ENCODE assay signal across 24 cellular contexts in the genomic region with DNA sequence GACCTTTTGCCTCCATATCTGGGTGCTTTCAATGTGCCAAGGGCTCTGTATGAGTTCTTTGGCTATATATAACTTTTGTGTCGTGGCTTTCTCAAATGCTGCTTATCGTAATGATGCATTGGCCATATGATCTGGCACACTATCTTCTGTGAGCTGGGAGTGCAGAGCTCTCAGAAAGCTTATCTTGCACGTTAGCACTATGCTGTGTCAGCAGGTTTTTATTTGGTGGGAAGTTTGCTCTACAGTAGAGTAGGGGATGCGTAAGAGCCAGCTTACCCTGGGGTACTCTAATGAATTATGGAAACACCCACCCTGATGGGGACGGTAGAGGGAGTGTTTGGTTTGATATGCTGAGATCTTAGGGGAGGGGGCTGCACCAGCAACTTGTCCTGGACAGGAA.
"Had no signal": no experiment of that assay in that cellular context is flagged by ENCODE, and none has a peak within 500 bp of the region (broad histone marks: within the 10 kb centered on the region; RNA-seq: fewer than 3 reads in every experiment).

No MANE protein-coding gene starts in this region.

- H3K27ac ChIP-seq: coronary artery, esophagus muscularis mucosa, foreskin keratinocyte, gastroesophageal sphincter, heart left ventricle, hepatocyte, ovary, sigmoid colon, spleen, testis, tibial artery had no signal

- H3K4me3 ChIP-seq: coronary artery, esophagus muscularis mucosa, gastroesophageal sphincter, heart left ventricle, hepatocyte, lung, ovary, sigmoid colon, spleen, testis, tibial artery had no signal

- ATAC-seq: foreskin keratinocyte; gastroesophageal sphincter; left lobe of liver; natural killer cell; stimulated activated memory B cell treated with anti-CD40 and anti-IgM and Interleukin-4, amounts not matched to agents 10 μg/mL and 1 μg/mL and 100 μg/mL, for 72 hours; stimulated activated naive CD8-positive, alpha-beta T cell treated with anti-CD3 and anti-CD28 coated beads, Interleukin-15, Interleukin-2, amounts not matched to agents 100 U/mL and 50 U/mL, for 24 hours had no signal

- H3K4me2 ChIP-seq: hepatocyte had no signal

- DNase-seq: dermis blood vessel endothelial cell; effector memory CD4-positive, alpha-beta T cell; foreskin keratinocyte; heart left ventricle; kidney; natural killer cell; occipital lobe; ovary; retina; sigmoid colon; spleen; stimulated activated CD4-positive, alpha-beta T cell treated with anti-CD3 and anti-CD28 coated beads, Interleukin-4, amount 100 ng/mL, for 4 hours; stimulated activated naive CD8-positive, alpha-beta T cell treated with anti-CD3 and anti-CD28 coated beads, Interleukin-15, Interleukin-2, amounts not matched to agents 100 U/mL and 50 U/mL, for 24 hours; substantia nigra; testis; tibial artery had no signal

- H3K9me3 ChIP-seq: testis had no signal

- FAIRE-seq: endothelial cell of umbilical vein had no signal

- H3K4me1 ChIP-seq: esophagus muscularis mucosa, foreskin keratinocyte, gastroesophageal sphincter, heart left ventricle, sigmoid colon, spleen, testis, tibial artery had no signal
